In genomic region chr1:1092890-1093609, GRCh38 we compare ENCODE assay signal across 1 cellular context.
TF ChIP-seq lines count a peak whose summit lies in the region.

No MANE protein-coding gene starts in this region.

TF ChIP-seq in HepG2, 621 proteins besides CTCF, POLR2A, EP300 and RAD21:
- TF ChIP-seq ZSCAN31 (CRISPR knock-in tag; IDR thresholded peaks at IDR 0.05; ENCODE audit: low read depth): no peak
- TF ChIP-seq, protein P1, sequence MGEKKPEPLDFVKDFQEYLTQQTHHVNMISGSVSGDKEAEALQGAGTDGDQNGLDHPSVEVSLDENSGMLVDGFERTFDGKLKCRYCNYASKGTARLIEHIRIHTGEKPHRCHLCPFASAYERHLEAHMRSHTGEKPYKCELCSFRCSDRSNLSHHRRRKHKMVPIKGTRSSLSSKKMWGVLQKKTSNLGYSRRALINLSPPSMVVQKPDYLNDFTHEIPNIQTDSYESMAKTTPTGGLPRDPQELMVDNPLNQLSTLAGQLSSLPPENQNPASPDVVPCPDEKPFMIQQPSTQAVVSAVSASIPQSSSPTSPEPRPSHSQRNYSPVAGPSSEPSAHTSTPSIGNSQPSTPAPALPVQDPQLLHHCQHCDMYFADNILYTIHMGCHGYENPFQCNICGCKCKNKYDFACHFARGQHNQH (CRISPR knock-in tag; IDR thresholded peaks at IDR 0.05): no peak
- no peak for TF ChIP-seq SMC3 (IDR thresholded peaks at IDR 0.05; ENCODE audit: low read length)
- no peak for TF ChIP-seq ZNF318 (CRISPR knock-in tag; IDR thresholded peaks at IDR 0.05)
- no peak for TF ChIP-seq DR1 (CRISPR knock-in tag; IDR thresholded peaks at IDR 0.05)
- TF ChIP-seq NR2F1 (CRISPR knock-in tag; IDR thresholded peaks at IDR 0.05): no peak
- no peak for TF ChIP-seq TEF (CRISPR knock-in tag; IDR thresholded peaks at IDR 0.05)
- TF ChIP-seq ZNF549 (CRISPR knock-in tag; IDR thresholded peaks at IDR 0.05): no peak
